ENCODE assay signal across 17 cellular contexts in genomic region chr7:69199048-69199447, GRCh38.
DNase-seq lines count a peak whose midpoint lies in the region; ATAC-seq and TF ChIP-seq lines count a peak whose summit lies in the region.
"Had no signal": no experiment of that assay in that cellular context is flagged by ENCODE, and none has a peak within 500 bp of the region (broad histone marks: within the 10 kb centered on the region; RNA-seq: fewer than 3 reads in every experiment).

No MANE protein-coding gene starts in this region.

- H3K9me3 Mint-ChIP-seq in activated naive CD8-positive, alpha-beta T cell treated with anti-CD3 and anti-CD28 coated beads for 36 hours = peaks cover 30% of the 10 kb centered on the region
- peaks cover 18 to 23% of the 10 kb centered on the region in 2 donors for H3K9me3 Mint-ChIP-seq in stimulated activated naive B cell treated with anti-CD40 and anti-IgM and Interleukin-4, amounts not matched to agents 10 μg/mL and 1 μg/mL and 100 μg/mL, for 72 hours

- H3K4me2 ChIP-seq in Karpas-422 (ENCODE audit: low read depth, low read length, poor library complexity, severe bottlenecking) = no peak overlapping the region
- H3K4me2 ChIP-seq: PC-9 had no signal

- H3K36me3 ChIP-seq in left ventricle myocardium inferior (no peaks in the 10 kb centered on the region), Karpas-422 (ENCODE audit: insufficient read depth, low read length) (no peaks in the 10 kb centered on the region; the same call in 1 of the 2 replicates)
- H3K36me3 ChIP-seq: ascending aorta, MG63 had no signal

- H3K27me3 ChIP-seq in left ventricle myocardium inferior (ENCODE audit: low read depth) = no peaks in the 10 kb centered on the region
- H3K27me3 ChIP-seq in Karpas-422 (ENCODE audit: low read length) = no peaks in the 10 kb centered on the region
- H3K27me3 ChIP-seq: ascending aorta, MG63 had no signal

- H3K9me3 ChIP-seq in left ventricle myocardium inferior (replicated peaks) = peaks cover 38% of the 10 kb centered on the region
- peaks cover 9% of the 10 kb centered on the region; the same call in 1 of the 2 replicates for H3K9me3 ChIP-seq in Karpas-422 (ENCODE audit: low read length)
- H3K9me3 ChIP-seq: ascending aorta, MG63 had no signal

- H3K4me3 Mint-ChIP-seq in activated naive CD8-positive, alpha-beta T cell treated with anti-CD3 and anti-CD28 coated beads for 36 hours = no peak overlapping the region
- peak overlapping the region in 1 of 2 donors; percentile 37 for H3K4me3 Mint-ChIP-seq in stimulated activated naive B cell treated with anti-CD40 and anti-IgM and Interleukin-4, amounts not matched to agents 10 μg/mL and 1 μg/mL and 100 μg/mL, for 72 hours
- H3K4me3 Mint-ChIP-seq: activated T-helper 1 cell treated with anti-CD3 and anti-CD28 coated beads, Interleukin-12 subunit alpha, Interleukin-12 subunit beta, Interleukin-2, Interleukin-4 antibody, amounts not matched to agents 30 ng/mL and 10 ng/mL and 1 ng/mL, durations not matched to agents 14 hours and 24 hours and 36 hours had no signal

- peak overlapping the region; percentile 74 for H3K27ac Mint-ChIP-seq in activated naive CD8-positive, alpha-beta T cell treated with anti-CD3 and anti-CD28 coated beads for 36 hours
- peak overlapping the region; percentile 52 for H3K27ac Mint-ChIP-seq in stimulated activated naive B cell treated with anti-CD40 and anti-IgM and Interleukin-4, amounts not matched to agents 10 μg/mL and 1 μg/mL and 100 μg/mL, for 72 hours
- H3K27ac Mint-ChIP-seq: activated T-helper 1 cell treated with anti-CD3 and anti-CD28 coated beads, Interleukin-12 subunit alpha, Interleukin-12 subunit beta, Interleukin-2, Interleukin-4 antibody, amounts not matched to agents 30 ng/mL and 10 ng/mL and 1 ng/mL, durations not matched to agents 14 hours and 24 hours and 36 hours had no signal

- peak overlapping the region; percentile 78 for H2AFZ ChIP-seq in Karpas-422 (ENCODE audit: low read length)
- H2AFZ ChIP-seq: PC-9 had no signal

- DNase-seq in left ventricle myocardium inferior (no peak), left ventricle myocardium superior (no peak), Karpas-422 (peak; percentile 64), retina (no peak), NCI-H1092 treated with DMSO at 0.1 percent for 48 hours (lab: John Stamatoyannopoulos, UW) (no peak)
- DNase-seq in activated naive CD8-positive, alpha-beta T cell treated with anti-CD3 and anti-CD28 coated beads for 36 hours = no peak
- DNase-seq in stimulated activated naive B cell treated with anti-CD40 and anti-IgM and Interleukin-4, amounts not matched to agents 10 μg/mL and 1 μg/mL and 100 μg/mL, for 72 hours = no peak
- DNase-seq: activated CD4-positive, alpha-beta T cell treated with anti-CD3 and anti-CD28 coated beads for 4 hours; head of caudate nucleus; mesendoderm; MG63; NCI-H2107; NCI-H526 treated with DMSO at 0.1 percent for 48 hours; PC-9 had no signal

- H3K4me1 ChIP-seq in left ventricle myocardium inferior (no peaks in the 10 kb centered on the region), Karpas-422 (ENCODE audit: low read length) (peaks cover 21% of the 10 kb centered on the region)
- H3K4me1 ChIP-seq: ascending aorta had no signal

- peaks cover 13% of the 10 kb centered on the region for H3K36me3 Mint-ChIP-seq in activated naive CD8-positive, alpha-beta T cell treated with anti-CD3 and anti-CD28 coated beads for 36 hours
- peaks cover 8 to 9% of the 10 kb centered on the region in 2 donors for H3K36me3 Mint-ChIP-seq in stimulated activated naive B cell treated with anti-CD40 and anti-IgM and Interleukin-4, amounts not matched to agents 10 μg/mL and 1 μg/mL and 100 μg/mL, for 72 hours

- H3K27ac ChIP-seq in left ventricle myocardium inferior (replicated peaks) = peak overlapping the region; percentile 30
- H3K27ac ChIP-seq in Karpas-422 (ENCODE audit: low read length) = peak overlapping the region; percentile 61
- H3K27ac ChIP-seq: ascending aorta, PC-9 had no signal

- no peaks in the 10 kb centered on the region for H3K9me2 ChIP-seq in Karpas-422 (replicated peaks; ENCODE audit: insufficient read depth, low read length)

- ATAC-seq in left ventricle myocardium superior (no peak), HG03565 (IDR thresholded peaks at IDR 0.05; ENCODE audit: unreplicated experiment) (no peak)
- ATAC-seq in stimulated activated naive B cell treated with anti-CD40 and anti-IgM and Interleukin-4, amounts not matched to agents 10 μg/mL and 1 μg/mL and 100 μg/mL, for 72 hours (replicated peaks) = peak; percentile 34 to 47

- H3K79me2 ChIP-seq in Karpas-422 (ENCODE audit: low read length) = no peaks in the 10 kb centered on the region

- no peaks in the 10 kb centered on the region for H3K27me3 Mint-ChIP-seq in activated naive CD8-positive, alpha-beta T cell treated with anti-CD3 and anti-CD28 coated beads for 36 hours
- no peaks in the 10 kb centered on the region for H3K27me3 Mint-ChIP-seq in stimulated activated naive B cell treated with anti-CD40 and anti-IgM and Interleukin-4, amounts not matched to agents 10 μg/mL and 1 μg/mL and 100 μg/mL, for 72 hours

- peaks cover 11% of the 10 kb centered on the region for H3K4me1 Mint-ChIP-seq in activated naive CD8-positive, alpha-beta T cell treated with anti-CD3 and anti-CD28 coated beads for 36 hours
- peaks cover 9 to 14% of the 10 kb centered on the region in 2 donors for H3K4me1 Mint-ChIP-seq in stimulated activated naive B cell treated with anti-CD40 and anti-IgM and Interleukin-4, amounts not matched to agents 10 μg/mL and 1 μg/mL and 100 μg/mL, for 72 hours

- intact Hi-C loops in left ventricle myocardium inferior (cut with micrococcal nuclease) (no loop called here), left ventricle myocardium superior (cut with micrococcal nuclease) (no loop called here)

- H4K20me1 ChIP-seq in Karpas-422 (ENCODE audit: insufficient read depth, low read depth, low read length) = no peaks in the 10 kb centered on the region

- no peak overlapping the region for H3K4me3 ChIP-seq in left ventricle myocardium inferior
- peak overlapping the region; percentile 21; the same call in 1 of the 2 replicates for H3K4me3 ChIP-seq in Karpas-422 (ENCODE audit: low read length)
- H3K4me3 ChIP-seq: ascending aorta, MG63, PC-9 had no signal

- no peak for TF ChIP-seq CTCF in left ventricle myocardium inferior (IDR thresholded peaks at IDR 0.05; ENCODE audit: borderline replicate concordance)

- H3K9ac ChIP-seq in Karpas-422 (ENCODE audit: low read length) = no peak overlapping the region

Comparison
In these comparisons a context has a peak if more than half of its experiments do, and no peak if none do; other contexts are left out.
1. ATAC-seq: peak in stimulated activated naive B cell treated with anti-CD40 and anti-IgM and Interleukin-4, amounts not matched to agents 10 μg/mL and 1 μg/mL and 100 μg/mL, for 72 hours (2 of 2); none in left ventricle myocardium superior (single experiment) and HG03565 (single experiment).